1 cellular context compared by ENCODE assay signal in genomic region chr17:76351526-76352071, GRCh38.
TF ChIP-seq lines count a peak whose summit lies in the region.

No MANE protein-coding gene starts in this region.

TF ChIP-seq in A549, 52 proteins besides CTCF, POLR2A, EP300 and RAD21 (continued from another document):
- no peak for TF ChIP-seq RFX5 (IDR thresholded peaks at IDR 0.05)
